ENCODE assay signal across 8 cellular contexts in the genomic region with DNA sequence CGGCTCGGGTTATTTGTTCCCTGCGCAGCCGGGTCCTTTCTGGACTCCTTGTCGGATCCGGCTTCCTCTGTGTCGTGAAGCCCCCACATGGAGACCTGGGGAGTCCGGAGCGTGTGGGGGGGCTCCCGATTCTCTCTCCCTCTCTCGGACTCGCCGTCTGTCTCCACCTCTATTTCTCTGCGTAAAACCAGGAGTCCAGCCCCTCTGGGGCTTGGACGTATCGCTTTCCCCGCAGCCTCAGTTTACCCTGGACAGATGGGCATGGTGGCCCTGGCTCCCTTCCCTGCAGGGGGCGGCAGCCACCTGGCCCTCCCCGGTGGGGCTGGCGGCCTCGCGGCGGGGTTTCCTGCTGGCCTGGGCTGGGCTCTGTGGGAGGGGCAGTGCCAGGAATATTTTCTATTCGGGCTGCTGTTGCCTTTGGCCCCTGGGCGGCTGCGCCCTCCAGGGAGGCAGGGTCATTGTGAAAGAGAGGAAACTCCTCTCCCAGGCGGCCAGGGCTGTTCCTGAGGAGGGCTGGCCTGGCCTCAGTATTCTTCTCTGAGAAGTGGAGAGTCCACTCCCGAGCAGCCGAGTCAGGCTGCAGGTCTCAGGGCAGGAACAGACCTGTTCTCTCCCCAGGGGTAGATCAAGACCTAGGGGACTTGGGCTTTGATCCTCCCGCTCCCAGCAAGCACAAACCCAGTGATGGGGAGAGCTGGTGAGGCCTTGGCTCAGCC. TPM values are rescaled to one million over a fixed set of nuclear protein-coding genes. Genes with fewer than 3 reads are reported as not detected.
DNase-seq lines count a peak whose midpoint lies in the region; ATAC-seq and TF ChIP-seq lines count a peak whose summit lies in the region.

No MANE protein-coding gene starts in this region.

- peak overlapping the region; percentile 56 for H3K4me3 ChIP-seq in astrocyte of the spinal cord (ENCODE audit: low read depth, low read length)
- peak overlapping the region; percentile 40 for H3K4me3 ChIP-seq in kidney epithelial cell (ENCODE audit: low read depth, low read length)
- peak overlapping the region; percentile 59 to 71 for H3K4me3 ChIP-seq in testis

- peaks cover 3% of the 10 kb centered on the region for H3K4me1 Mint-ChIP-seq in activated naive CD4-positive, alpha-beta T cell treated with anti-CD3 and anti-CD28 coated beads, Interleukin-2, amount 50 U/mL, for 24 hours

- TF ChIP-seq CTCF in astrocyte of the spinal cord (IDR thresholded peaks at IDR 0.05; ENCODE audit: low read depth, low read length) = no peak
- no peak for TF ChIP-seq CTCF in kidney epithelial cell (IDR thresholded peaks at IDR 0.05; ENCODE audit: insufficient read depth, low read length, poor library complexity, severe bottlenecking)
- TF ChIP-seq CTCF in testis (IDR thresholded peaks at IDR 0.05) = no peak

- ATAC-seq in activated naive CD4-positive, alpha-beta T cell treated with anti-CD3 and anti-CD28 coated beads, Interleukin-2, amount 50 U/mL, for 72 hours = no peak
- no peak for ATAC-seq in GM19328 (IDR thresholded peaks at IDR 0.05; ENCODE audit: unreplicated experiment)

- intact Hi-C loops in testis (cut with DNase I; ENCODE audit: low total_unique reads) = no loop called here

- peaks cover 30% of the 10 kb centered on the region for H3K4me1 ChIP-seq in testis

- WGBS in testis, 2 donors = 2 to 3% methylated on average over 8 to 25 of the region's 30 CpGs

- H3K27me3 ChIP-seq in kidney epithelial cell (ENCODE audit: control insufficient read depth, insufficient read depth, low read length) = peaks cover 15% of the 10 kb centered on the region
- H3K27me3 ChIP-seq in testis = no peaks in the 10 kb centered on the region

- H3K36me3 Mint-ChIP-seq in activated naive CD4-positive, alpha-beta T cell treated with anti-CD3 and anti-CD28 coated beads, Interleukin-2, amount 50 U/mL, for 24 hours = peaks cover 5% of the 10 kb centered on the region
- H3K36me3 Mint-ChIP-seq in activated naive CD4-positive, alpha-beta T cell treated with anti-CD3 and anti-CD28 coated beads, Interleukin-2, amount 50 U/mL, for 72 hours = peaks cover 0 to 4% of the 10 kb centered on the region in 2 donors

- peak overlapping the region; percentile 73 for H3K4me3 Mint-ChIP-seq in activated naive CD4-positive, alpha-beta T cell treated with anti-CD3 and anti-CD28 coated beads, Interleukin-2, amount 50 U/mL, for 24 hours

- TF ChIP-seq POLR2A in testis (IDR thresholded peaks at IDR 0.05) = no peak

- no peak overlapping the region for H3K27ac Mint-ChIP-seq in activated naive CD4-positive, alpha-beta T cell treated with anti-CD3 and anti-CD28 coated beads, Interleukin-2, amount 50 U/mL, for 24 hours
- H3K27ac Mint-ChIP-seq in activated naive CD4-positive, alpha-beta T cell treated with anti-CD3 and anti-CD28 coated beads, Interleukin-2, amount 50 U/mL, for 72 hours = no peak overlapping the region

- in situ Hi-C loops in astrocyte of the spinal cord (cut with HindIII; ENCODE audit: low sequenced_read_pairs) = no loop called here

- no peak for DNase-seq in activated naive CD4-positive, alpha-beta T cell treated with anti-CD3 and anti-CD28 coated beads, Interleukin-2, amount 50 U/mL, for 72 hours (ENCODE audit: low spot score in 2 of 2)
- DNase-seq in astrocyte of the spinal cord (ENCODE audit: low read depth, low spot score) (peak; percentile 39), kidney epithelial cell (ENCODE audit: low read depth) (no peak), testis (no peak), Ammon's horn (ENCODE audit: low spot score) (no peak), NCI-H2107 treated with DMSO at 0.1 percent for 48 hours (lab: John Stamatoyannopoulos, UW; ENCODE audit: unreplicated experiment) (no peak)

- H3K36me3 ChIP-seq in kidney epithelial cell (ENCODE audit: control insufficient read depth, insufficient read depth, low read length) (no peaks in the 10 kb centered on the region), testis (ENCODE audit: low read depth, missing control alignments) (no peaks in the 10 kb centered on the region)

- peak overlapping the region; percentile 71 to 73 for H3K27ac ChIP-seq in testis

- no peaks in the 10 kb centered on the region for H3K9me3 ChIP-seq in testis

- peaks cover 7% of the 10 kb centered on the region for H3K9me3 Mint-ChIP-seq in activated naive CD4-positive, alpha-beta T cell treated with anti-CD3 and anti-CD28 coated beads, Interleukin-2, amount 50 U/mL, for 24 hours
- H3K9me3 Mint-ChIP-seq in activated naive CD4-positive, alpha-beta T cell treated with anti-CD3 and anti-CD28 coated beads, Interleukin-2, amount 50 U/mL, for 72 hours = peaks cover 5 to 6% of the 10 kb centered on the region in 2 donors

- peaks cover 10% of the 10 kb centered on the region for H3K27me3 Mint-ChIP-seq in activated naive CD4-positive, alpha-beta T cell treated with anti-CD3 and anti-CD28 coated beads, Interleukin-2, amount 50 U/mL, for 24 hours

RNA-seq across cellular contexts. Expression of gene ASS1, which starts 0.7 kb away (rescaled TPM):
- total RNA-seq in activated naive CD4-positive, alpha-beta T cell treated with anti-CD3 and anti-CD28 coated beads, Interleukin-2, amount 50 U/mL, for 72 hours = 1 to 10 TPM in 1 of 2 donors, under 1 TPM in 1; 0.91 to 6.1 TPM
- total RNA-seq in kidney epithelial cell = 45.6 and 50.8 TPM in 2 replicates
- total RNA-seq in testis = 100 to 1,000 TPM in 1 of 2 donors, 10 to 100 TPM in 1; 68.5 to 153 TPM
- polyA plus RNA-seq in testis (ENCODE audit: insufficient read depth, low read depth, low replicate concordance) = 90.2 TPM
